In genomic region chr14:22497671-22498093, GRCh38 we compare ENCODE assay signal across 12 cellular contexts.
A peak's percentile ranks its signal among the peaks of the same experiment; 100 is the strongest.
DNase-seq lines count a peak whose midpoint lies in the region; ATAC-seq and TF ChIP-seq lines count a peak whose summit lies in the region.
"Had no signal": no experiment of that assay in that cellular context is flagged by ENCODE, and none has a peak within 500 bp of the region (broad histone marks: within the 10 kb centered on the region; RNA-seq: fewer than 3 reads in every experiment).

No MANE protein-coding gene starts in this region.

- peaks cover 69% of the 10 kb centered on the region for H3K36me3 Mint-ChIP-seq in T-cell

- H2BK5ac ChIP-seq in mesendoderm (ENCODE audit: low read length): no peak overlapping the region

- no peaks in the 10 kb centered on the region for H3K79me1 ChIP-seq in mesendoderm (ENCODE audit: low read length)

- TF ChIP-seq POLR2A in stomach (IDR thresholded peaks at IDR 0.05): no peak

- H3K4me2 ChIP-seq in mesendoderm (ENCODE audit: low read length): no peak overlapping the region

- peak overlapping the region; percentile 84 to 87 (median 86) for H3K4me3 Mint-ChIP-seq in T-cell

- H2AK5ac ChIP-seq in mesendoderm (ENCODE audit: low read length): no peak overlapping the region

- ATAC-seq in heart right ventricle (no peak), T-cell (replicated peaks in 1 of 4) (no peak)
- ATAC-seq: gastrocnemius medialis, PC-3 had no signal

- H3K79me2 ChIP-seq in mesendoderm (ENCODE audit: control insufficient read depth, insufficient read depth, low read length): no peaks in the 10 kb centered on the region

- intact Hi-C loops in left ventricle myocardium inferior (cut with micrococcal nuclease): no loop called here
- intact Hi-C loops in heart right ventricle (cut with DNase I): no loop called here
- intact Hi-C loops in stomach (cut with DNase I; ENCODE audit: low total_unique reads): no loop called here

- H3K27me3 Mint-ChIP-seq in T-cell: no peaks in the 10 kb centered on the region

- H3K4me3 ChIP-seq in left ventricle myocardium inferior (no peak overlapping the region), heart right ventricle (no peak overlapping the region), epithelial cell of esophagus (ENCODE audit: low read length) (no peak overlapping the region), stomach (no peak overlapping the region), mesendoderm (ENCODE audit: low read length) (no peak overlapping the region)
- H3K4me3 ChIP-seq: gastrocnemius medialis, MG63 had no signal

- CTCF ChIA-PET in T-cell (lab: Charles Lee): interaction anchor here in 1 of 2 donors (0.9 to 3.1 kb wide), 5 partner anchors 12 to 63 kb away, joined by 3 to 8 read pairs (median 3); no protein-coding TSS in a partner anchor

- POLR2A ChIA-PET in T-cell (lab: Charles Lee): interaction anchor here in 1 of 2 donors (0.8 to 1.0 kb wide), 2 partner anchors 11 to 12 kb away, joined by 3 to 8 read pairs; no protein-coding TSS in a partner anchor

- H2BK15ac ChIP-seq in mesendoderm (replicated peaks; ENCODE audit: low read depth): no peak overlapping the region

- TF ChIP-seq EP300 in stomach (IDR thresholded peaks at IDR 0.05): no peak

- TF ChIP-seq CTCF in left ventricle myocardium inferior (IDR thresholded peaks at IDR 0.05; ENCODE audit: borderline replicate concordance) (no peak), heart right ventricle (IDR thresholded peaks at IDR 0.05) (no peak), epithelial cell of esophagus (IDR thresholded peaks at IDR 0.05; ENCODE audit: insufficient read depth, low read depth, low read length, missing control alignments) (no peak), stomach (IDR thresholded peaks at IDR 0.05) (no peak)

- H3K27ac ChIP-seq in left ventricle myocardium inferior (replicated peaks): peak overlapping the region; percentile 78
- peak overlapping the region in 2 of 10 donors; percentile 44 to 77 for H3K27ac ChIP-seq in heart right ventricle
- peak overlapping the region in 4 of 5 donors; percentile 35 to 63 (median 47) for H3K27ac ChIP-seq in stomach
- H3K27ac ChIP-seq in mesendoderm (ENCODE audit: low read depth, low read length): no peak overlapping the region
- H3K27ac ChIP-seq: gastrocnemius medialis had no signal

- H3K36me3 ChIP-seq in left ventricle myocardium inferior (no peaks in the 10 kb centered on the region), heart right ventricle (no peaks in the 10 kb centered on the region), stomach (no peaks in the 10 kb centered on the region), mesendoderm (ENCODE audit: control insufficient read depth, insufficient read depth, low read length) (no peaks in the 10 kb centered on the region)
- H3K36me3 ChIP-seq: gastrocnemius medialis, MG63 had no signal

- peaks cover 25 to 76% (median 41%) of the 10 kb centered on the region in 3 donors for H3K4me1 Mint-ChIP-seq in T-cell

- no peak overlapping the region for H3K23ac ChIP-seq in mesendoderm (ENCODE audit: low read length)

- no peak overlapping the region for H3K9ac ChIP-seq in mesendoderm (ENCODE audit: low read length)

- H4K8ac ChIP-seq in mesendoderm (ENCODE audit: low read depth, low read length): no peak overlapping the region

- no peak for DNase-seq in left ventricle myocardium inferior
- DNase-seq in heart right ventricle: no peak
- DNase-seq in T-cell: no peak
- peak; percentile 53 for DNase-seq in epithelial cell of esophagus (ENCODE audit: low read depth)
- DNase-seq in stomach: no peak
- DNase-seq in occipital lobe (lab: John Stamatoyannopoulos, UW): no peak
- no peak for DNase-seq in mesendoderm
- DNase-seq in ureter (ENCODE audit: low spot score): no peak
- DNase-seq: gastrocnemius medialis, kidney, MG63, PC-3 had no signal

- H3K9me3 ChIP-seq in left ventricle myocardium inferior (replicated peaks) (no peaks in the 10 kb centered on the region), heart right ventricle (no peaks in the 10 kb centered on the region), stomach (no peaks in the 10 kb centered on the region)
- H3K9me3 ChIP-seq: gastrocnemius medialis, MG63 had no signal

- H3K4me1 ChIP-seq in left ventricle myocardium inferior: peaks cover 70% of the 10 kb centered on the region
- H3K4me1 ChIP-seq in heart right ventricle: peaks cover 0 to 33% (median 8%) of the 10 kb centered on the region in 9 donors
- H3K4me1 ChIP-seq in stomach: peaks cover 9 to 45% (median 30%) of the 10 kb centered on the region in 4 donors
- H3K4me1 ChIP-seq in mesendoderm (ENCODE audit: control insufficient read depth, low read depth, low read length): no peaks in the 10 kb centered on the region
- H3K4me1 ChIP-seq: gastrocnemius medialis had no signal

- no peak overlapping the region for H3K18ac ChIP-seq in mesendoderm (ENCODE audit: low read length)

- WGBS in heart right ventricle, 2 donors: 71 to 73% methylated on average over 5 of the region's 5 CpGs
- WGBS in stomach, 5 donors: 20 to 47% (median 42%) methylated on average over 5 of the region's 5 CpGs
- WGBS in mesendoderm (ENCODE audit: extremely low coverage, insufficient coverage, low lambda C conversion rate): no CpG with 5 or more reads among the region's 5 CpGs

- H3K27me3 ChIP-seq in left ventricle myocardium inferior (ENCODE audit: low read depth) (no peaks in the 10 kb centered on the region), heart right ventricle (no peaks in the 10 kb centered on the region), stomach (no peaks in the 10 kb centered on the region), mesendoderm (ENCODE audit: insufficient read depth, low read length, poor library complexity) (no peaks in the 10 kb centered on the region)
- H3K27me3 ChIP-seq: gastrocnemius medialis, MG63 had no signal

- H3K4ac ChIP-seq in mesendoderm (ENCODE audit: low read depth, low read length): no peak overlapping the region

- no peaks in the 10 kb centered on the region for H3K9me3 Mint-ChIP-seq in T-cell

- H4K5ac ChIP-seq in mesendoderm (ENCODE audit: low read length): no peak overlapping the region

- H2BK120ac ChIP-seq in mesendoderm (ENCODE audit: low read depth, low read length): no peak overlapping the region

- peak overlapping the region; percentile 91 to 98 for H3K27ac Mint-ChIP-seq in T-cell

- H3K56ac ChIP-seq in mesendoderm (ENCODE audit: low read length): no peak overlapping the region
